Comparison of ENCODE assay signal across 8 cellular contexts in the genomic region with DNA sequence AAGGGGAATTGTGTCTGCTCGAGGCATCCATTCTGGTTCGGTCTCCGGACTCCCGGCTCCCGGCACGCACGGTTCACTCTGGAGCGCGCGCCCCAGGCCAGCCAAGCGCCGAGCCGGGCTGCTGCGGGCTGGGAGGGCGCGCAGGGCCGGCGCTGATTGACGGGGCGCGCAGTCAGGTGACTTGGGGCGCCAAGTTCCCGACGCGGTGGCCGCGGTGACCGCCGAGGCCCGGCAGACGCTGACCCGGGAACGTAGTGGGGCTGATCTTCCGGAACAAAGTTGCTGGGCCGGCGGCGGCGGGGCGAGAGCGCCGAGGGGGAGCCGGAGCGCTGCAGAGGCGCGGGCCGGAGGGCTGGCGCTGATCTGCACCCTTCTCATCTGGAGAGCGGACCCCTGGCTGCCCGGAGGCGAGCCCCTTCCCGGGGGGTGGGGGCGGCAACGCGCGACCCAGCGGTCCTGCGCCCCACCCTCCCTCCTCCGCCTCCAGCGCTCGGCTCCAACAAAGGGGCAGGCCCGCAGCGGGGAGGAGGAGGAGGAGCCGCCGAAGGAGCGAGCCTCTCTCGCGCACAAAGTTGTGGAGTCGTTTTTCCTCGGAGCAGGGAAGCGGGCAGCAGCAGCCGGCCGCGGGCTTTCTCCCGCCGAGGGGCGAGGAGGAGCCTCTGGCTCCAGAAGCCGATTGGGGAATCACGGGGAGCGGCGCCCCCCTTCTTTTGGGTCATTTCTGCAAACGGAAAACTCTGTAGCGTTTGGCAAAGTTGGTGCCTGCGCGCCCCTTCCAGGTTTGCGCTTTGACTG. TPM values are rescaled to one million over a fixed set of nuclear protein-coding genes. Genes with fewer than 3 reads are reported as not detected.
DNase-seq lines count a peak whose midpoint lies in the region; ATAC-seq, FAIRE-seq and TF ChIP-seq lines count a peak whose summit lies in the region.

Gene UTRN (plus strand): TSS at position 583 of the 795 bp plus-strand sequence. CDS start 6,494 bp downstream, outside the sequence.

- FAIRE-seq in H54 (lab: Jason Lieb, UNC): no peak

- peak; percentile 55; the same call in 1 of the 2 replicates for TF ChIP-seq POLR2A in H54 (IDR thresholded peaks at IDR 0.05; ENCODE audit: low read depth, low read length)

- H3K9me3 ChIP-seq in MG63 (no peaks in the 10 kb centered on the region), colonic mucosa (no peaks in the 10 kb centered on the region)

- H3K27me3 ChIP-seq in MG63: no peaks in the 10 kb centered on the region
- H3K27me3 ChIP-seq in colonic mucosa: no peaks in the 10 kb centered on the region
- no peaks in the 10 kb centered on the region for H3K27me3 ChIP-seq in kidney epithelial cell (ENCODE audit: control insufficient read depth, insufficient read depth, low read length)

- H3K27ac ChIP-seq in colonic mucosa: peak within 1 kb of the TSS; percentile 97

- intact Hi-C loops in colonic mucosa (cut with DNase I): loop anchor here (5.0 kb wide), 3 partner anchors 47 to 197 kb away; no protein-coding TSS in a partner anchor

- H3K36me3 ChIP-seq in MG63 (no peaks in the 10 kb centered on the region), colonic mucosa (no peaks in the 10 kb centered on the region), kidney epithelial cell (ENCODE audit: control insufficient read depth, insufficient read depth, low read length) (no peaks in the 10 kb centered on the region)

- peak; percentile 58 to 63 for ATAC-seq in activated CD4-positive, CD25-positive, alpha-beta regulatory T cell treated with anti-CD3 and anti-CD28 coated beads, Interleukin-2, amount 50 U/mL, for 24 hours

- H3K4me1 ChIP-seq in colonic mucosa: no peaks in the 10 kb centered on the region

- TF ChIP-seq CTCF in colonic mucosa (IDR thresholded peaks at IDR 0.05): no peak
- TF ChIP-seq CTCF in kidney epithelial cell (IDR thresholded peaks at IDR 0.05; ENCODE audit: insufficient read depth, low read length, poor library complexity, severe bottlenecking): no peak

- H3K4me3 ChIP-seq in MG63 (peak within 1 kb of the TSS; percentile 84), colonic mucosa (peak within 1 kb of the TSS; percentile 90), kidney epithelial cell (ENCODE audit: low read depth, low read length) (peak within 1 kb of the TSS; percentile 70)

- DNase-seq in GM04504 (ENCODE audit: low read depth) (peak; percentile 66), H54 (ENCODE audit: insufficient read length, low spot score) (peak; percentile 39), MG63 (peak; percentile 87), colonic mucosa (peak; percentile 87), kidney epithelial cell (ENCODE audit: low read depth) (no peak), G401 (ENCODE audit: low spot score) (no peak)
- peak; percentile 36 for DNase-seq in stimulated activated CD4-positive, alpha-beta T cell treated with anti-CD3 and anti-CD28 coated beads, Interleukin-12 subunit alpha, Interleukin-12 subunit beta, amount 100 ng/mL, for 4 hours

- in situ Hi-C loops in G401 (cut with HindIII; ENCODE audit: low sequenced_read_pairs): no loop called here

- peak within 1 kb of the TSS; percentile 81 to 82 for H3K9ac ChIP-seq in colonic mucosa (ENCODE audit: low read depth in 2 of 2, low read length in 2 of 2)

RNA-seq across cellular contexts. Expression of gene UTRN, which starts in this region (rescaled TPM):
- 16.5 and 32.7 TPM in 2 replicates for total RNA-seq in MG63 (2014; rRNA removed; shearing (Covaris generic); ENCODE audit: low replicate concordance)
- total RNA-seq in colonic mucosa: 10 to 100 TPM; 72.7 to 80.1 TPM
- total RNA-seq in kidney epithelial cell: 37.9 and 69.1 TPM in 2 replicates
- total RNA-seq in G401 (2014; rRNA removed; shearing (Covaris generic)): not detected in 2 replicates

Comparison
In these comparisons a context has a peak if more than half of its experiments do, and no peak if none do; other contexts are left out.
1. RNA of gene UTRN (total RNA-seq): 72.7 to 80.1 TPM in colonic mucosa, 37.9 to 69.1 TPM in kidney epithelial cell and 16.5 to 32.7 TPM in MG63; not detected in G401; every median in the first group is over 10 times any median in the second.
2. DNase-seq: peak in GM04504 (single experiment), H54 (single experiment), MG63 (single experiment), colonic mucosa (single experiment) and stimulated activated CD4-positive, alpha-beta T cell treated with anti-CD3 and anti-CD28 coated beads, Interleukin-12 subunit alpha, Interleukin-12 subunit beta, amount 100 ng/mL, for 4 hours (single experiment); none in kidney epithelial cell (single experiment) and G401 (single experiment).
3. Peak in every context shown above with its lines, with median percentiles within 50 percentile points of each other: H3K4me3 ChIP-seq.